Comparison of ENCODE assay signal across 20 cellular contexts in genomic region chr3:15581471-15582394, GRCh38.
"Had no signal": no experiment of that assay in that cellular context is flagged by ENCODE, and none has a peak within 500 bp of the region (broad histone marks: within the 10 kb centered on the region; RNA-seq: fewer than 3 reads in every experiment).

No MANE protein-coding gene starts in this region.

- ATAC-seq: body of pancreas; foreskin keratinocyte; left lobe of liver; lower lobe of right lung; naive thymus-derived CD8-positive, alpha-beta T cell; stimulated activated naive CD8-positive, alpha-beta T cell treated with anti-CD3 and anti-CD28 coated beads, Interleukin-15, Interleukin-2, amounts not matched to agents 100 U/mL and 50 U/mL, for 24 hours; T-helper 17 cell had no signal

- H3K27me3 ChIP-seq: body of pancreas, cardiac muscle cell, foreskin keratinocyte, neural progenitor cell, sigmoid colon, thyroid gland had no signal

- H3K4me3 ChIP-seq: body of pancreas, cardiac muscle cell, lower lobe of right lung, neural progenitor cell, sigmoid colon, thyroid gland had no signal

- H3K9me3 ChIP-seq: body of pancreas, lower lobe of right lung, sigmoid colon, thyroid gland had no signal

- H3K9ac ChIP-seq: neural progenitor cell had no signal

- H3K4me2 ChIP-seq: neural progenitor cell had no signal

- DNase-seq: activated CD4-positive, alpha-beta memory T cell treated with anti-CD3 and anti-CD28 coated beads for 36 hours; activated CD4-positive, alpha-beta T cell treated with anti-CD3 and anti-CD28 coated beads for 4 hours; activated CD4-positive, CD25-positive, alpha-beta regulatory T cell; activated effector memory CD4-positive, alpha-beta T cell treated with anti-CD3 and anti-CD28 coated beads, Interleukin-2, amount 50 U/mL, for 16 hours; activated naive CD4-positive, alpha-beta T cell treated with anti-CD3 and anti-CD28 coated beads, Interleukin-2, amount 10 ng/mL, durations not matched to agents 7 days and 5 days; anterior cingulate cortex; body of pancreas; cortex of kidney; foreskin keratinocyte; lower lobe of right lung; naive thymus-derived CD8-positive, alpha-beta T cell; sigmoid colon; stimulated activated CD4-positive, alpha-beta T cell treated with anti-CD3 and anti-CD28 coated beads, Interleukin-2, amount 100 ng/mL, for 48 hours; stimulated activated naive CD8-positive, alpha-beta T cell treated with anti-CD3 and anti-CD28 coated beads, Interleukin-15, Interleukin-2, amounts not matched to agents 100 U/mL and 50 U/mL, for 24 hours; substantia nigra; T-helper 17 cell; thyroid gland had no signal

- H3K27ac ChIP-seq: body of pancreas, cardiac muscle cell, foreskin keratinocyte, lower lobe of right lung, neural progenitor cell, sigmoid colon, thyroid gland had no signal

- H2AFZ ChIP-seq: neural progenitor cell had no signal

- H3K4me1 ChIP-seq: foreskin keratinocyte, neural progenitor cell, sigmoid colon had no signal
